ENCODE assay signal across 19 cellular contexts in genomic region chr3:117463276-117463675, GRCh38.
DNase-seq lines count a peak whose midpoint lies in the region; ATAC-seq and TF ChIP-seq lines count a peak whose summit lies in the region.
"Had no signal": no experiment of that assay in that cellular context is flagged by ENCODE, and none has a peak within 500 bp of the region (broad histone marks: within the 10 kb centered on the region; RNA-seq: fewer than 3 reads in every experiment).

No MANE protein-coding gene starts in this region.

- peak; percentile 8 for DNase-seq in AG20443 (ENCODE audit: low spot score)
- peak; percentile 11 for DNase-seq in MG63
- no peak for DNase-seq in chondrocyte (ENCODE audit: low spot score)
- DNase-seq in foreskin fibroblast: peak; percentile 6 to 57
- no peak for DNase-seq in D341Med (ENCODE audit: low spot score)
- DNase-seq in NCI-H226: no peak
- DNase-seq in DMS 273 (lab: John Stamatoyannopoulos, UW; ENCODE audit: unreplicated experiment): no peak
- no peak for DNase-seq in stimulated activated naive CD8-positive, alpha-beta T cell treated with anti-CD3 and anti-CD28 coated beads, Interleukin-15, Interleukin-2, amounts not matched to agents 100 U/mL and 50 U/mL, for 24 hours
- DNase-seq: BE2C; CD4-positive, alpha-beta T cell; Karpas-422; MM.1S; NCI-H1092; NCI-H2029; NCI-H2171; SHP77 had no signal

- no peaks in the 10 kb centered on the region for H3K36me3 ChIP-seq in MG63
- H3K36me3 ChIP-seq: BE2C, HAP-1 had no signal

- ATAC-seq in stimulated activated naive CD8-positive, alpha-beta T cell treated with anti-CD3 and anti-CD28 coated beads, Interleukin-15, Interleukin-2, amounts not matched to agents 100 U/mL and 50 U/mL, for 24 hours: no peak

- peak overlapping the region; percentile 25 for H3K27ac Mint-ChIP-seq in chondrocyte (ENCODE audit: unreplicated experiment)
- H3K27ac Mint-ChIP-seq: CD4-positive, alpha-beta T cell; IgD-negative memory B cell had no signal

- no peak overlapping the region for H3K4me3 ChIP-seq in MG63
- no peak overlapping the region for H3K4me3 ChIP-seq in foreskin fibroblast (ENCODE audit: low read depth in 1 of 2, low read length in 2 of 2)
- H3K4me3 ChIP-seq: HAP-1, SK-N-MC had no signal

- H3K9me3 ChIP-seq in MG63: no peaks in the 10 kb centered on the region
- H3K9me3 ChIP-seq: BE2C, HAP-1 had no signal

- H3K27me3 ChIP-seq in MG63: no peaks in the 10 kb centered on the region
- H3K27me3 ChIP-seq: BE2C had no signal

- TF ChIP-seq CTCF in chondrocyte (IDR thresholded peaks at IDR 0.05) (no peak), foreskin fibroblast (IDR thresholded peaks at IDR 0.05; ENCODE audit: low read depth, low read length) (no peak)

- H3K4me1 Mint-ChIP-seq in chondrocyte (ENCODE audit: low read depth): peaks cover 11% of the 10 kb centered on the region
- H3K4me1 Mint-ChIP-seq: IgD-negative memory B cell had no signal

- H3K9me3 Mint-ChIP-seq in chondrocyte (ENCODE audit: low read depth): no peaks in the 10 kb centered on the region
- H3K9me3 Mint-ChIP-seq: CD4-positive, alpha-beta T cell; IgD-negative memory B cell had no signal

- no peak overlapping the region for H3K4me3 Mint-ChIP-seq in chondrocyte (ENCODE audit: unreplicated experiment)
- H3K4me3 Mint-ChIP-seq: CD4-positive, alpha-beta T cell; IgD-negative memory B cell had no signal

- H3K36me3 Mint-ChIP-seq in chondrocyte (ENCODE audit: low read depth): no peaks in the 10 kb centered on the region
- H3K36me3 Mint-ChIP-seq: IgD-negative memory B cell had no signal

- peaks cover 6% of the 10 kb centered on the region for H3K27me3 Mint-ChIP-seq in chondrocyte (ENCODE audit: low read depth)
- H3K27me3 Mint-ChIP-seq: CD4-positive, alpha-beta T cell; IgD-negative memory B cell had no signal

Comparison
In these comparisons a context has a peak if more than half of its experiments do, and no peak if none do; other contexts are left out.
1. DNase-seq: peak in AG20443 (single experiment), MG63 (single experiment) and foreskin fibroblast (2 of 2); none in chondrocyte (single experiment), D341Med (single experiment), NCI-H226 (single experiment), DMS 273 (single experiment) and stimulated activated naive CD8-positive, alpha-beta T cell treated with anti-CD3 and anti-CD28 coated beads, Interleukin-15, Interleukin-2, amounts not matched to agents 100 U/mL and 50 U/mL, for 24 hours (single experiment).